In genomic region chr19:15340086-15340485, GRCh38 we compare ENCODE assay signal across 17 cellular contexts.
"Had no signal": no experiment of that assay in that cellular context is flagged by ENCODE, and none has a peak within 500 bp of the region (broad histone marks: within the 10 kb centered on the region; RNA-seq: fewer than 3 reads in every experiment).

No MANE protein-coding gene starts in this region.

- H3K4me1 ChIP-seq: foreskin keratinocyte, left lung, lower lobe of right lung had no signal

- DNase-seq: dermis blood vessel endothelial cell; dorsolateral prefrontal cortex; effector CD4-positive, alpha-beta T cell; effector memory CD4-positive, alpha-beta T cell; foreskin keratinocyte; heart left ventricle; hippocampal formation; left cardiac atrium; left ventricle myocardium superior; lower lobe of right lung; mesenchymal stem cell; mucosa of descending colon; naive B cell; naive thymus-derived CD8-positive, alpha-beta T cell had no signal

- H3K4me3 ChIP-seq: coronary artery, dorsolateral prefrontal cortex, esophagus muscularis mucosa, heart left ventricle, left lung, lower lobe of right lung, mucosa of descending colon had no signal

- ATAC-seq: foreskin keratinocyte; heart left ventricle; left cardiac atrium; left lung; left ventricle myocardium superior; lower lobe of right lung; mucosa of descending colon; naive thymus-derived CD8-positive, alpha-beta T cell had no signal

- H3K27ac ChIP-seq: coronary artery, dorsolateral prefrontal cortex, esophagus muscularis mucosa, foreskin keratinocyte, heart left ventricle, left lung, lower lobe of right lung had no signal

- H3K27me3 ChIP-seq: dorsolateral prefrontal cortex, esophagus muscularis mucosa, foreskin keratinocyte, heart left ventricle, left lung had no signal

- H3K9me3 ChIP-seq: esophagus muscularis mucosa, heart left ventricle, left lung, lower lobe of right lung, mucosa of descending colon had no signal
